1 cellular context compared by ENCODE assay signal in the genomic region with DNA sequence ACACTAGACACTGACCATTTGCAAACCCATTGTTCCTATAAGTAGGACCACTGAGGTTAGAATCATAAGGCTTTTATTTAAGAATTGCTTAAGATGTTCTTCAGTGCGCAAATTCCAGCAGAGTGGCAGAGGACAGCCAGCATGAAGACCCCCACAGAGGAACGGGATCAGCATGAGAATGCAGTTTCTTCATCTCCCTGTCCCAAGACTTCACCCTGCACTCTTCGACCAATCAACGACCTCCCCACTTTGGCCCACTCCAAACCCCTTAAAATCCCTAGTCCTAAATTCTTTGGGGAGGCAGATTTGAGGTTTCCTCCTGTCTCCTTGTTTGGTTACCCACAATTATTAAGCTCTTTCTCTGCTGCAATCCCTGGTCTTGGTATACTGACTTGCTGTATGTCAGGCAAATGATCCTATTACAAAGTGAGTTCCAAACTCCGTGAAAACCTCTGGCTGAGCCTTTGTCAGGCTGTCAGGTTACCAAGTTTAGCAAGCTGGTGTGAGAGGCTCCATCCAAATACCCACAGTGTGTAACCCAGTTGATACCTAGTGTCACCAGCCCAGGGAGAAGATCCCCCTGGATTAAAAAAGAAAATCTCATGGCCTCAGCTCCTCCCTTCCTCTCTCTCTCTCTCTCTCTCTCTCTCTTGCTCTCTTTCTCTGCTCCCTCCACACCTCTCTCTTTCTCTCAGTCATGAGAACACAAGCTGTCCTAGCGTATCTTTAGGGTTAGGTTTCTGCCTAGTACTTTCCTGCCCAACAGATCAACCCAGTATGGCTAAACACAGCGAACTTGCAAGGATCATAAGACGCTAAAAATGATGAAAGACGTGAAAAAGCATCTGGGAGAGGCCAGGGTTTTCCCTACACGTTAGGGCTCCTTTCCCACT.
TF ChIP-seq lines count a peak whose summit lies in the region.

No MANE protein-coding gene starts in this region.

TF ChIP-seq in K562, 482 proteins besides CTCF, POLR2A, EP300 and RAD21:
- TF ChIP-seq ELF4 (CRISPR knock-in tag; IDR thresholded peaks at IDR 0.05) (no peak), MIER1 (IDR thresholded peaks at IDR 0.05; ENCODE audit: low read depth) (no peak)
- TF ChIP-seq, protein P1, sequence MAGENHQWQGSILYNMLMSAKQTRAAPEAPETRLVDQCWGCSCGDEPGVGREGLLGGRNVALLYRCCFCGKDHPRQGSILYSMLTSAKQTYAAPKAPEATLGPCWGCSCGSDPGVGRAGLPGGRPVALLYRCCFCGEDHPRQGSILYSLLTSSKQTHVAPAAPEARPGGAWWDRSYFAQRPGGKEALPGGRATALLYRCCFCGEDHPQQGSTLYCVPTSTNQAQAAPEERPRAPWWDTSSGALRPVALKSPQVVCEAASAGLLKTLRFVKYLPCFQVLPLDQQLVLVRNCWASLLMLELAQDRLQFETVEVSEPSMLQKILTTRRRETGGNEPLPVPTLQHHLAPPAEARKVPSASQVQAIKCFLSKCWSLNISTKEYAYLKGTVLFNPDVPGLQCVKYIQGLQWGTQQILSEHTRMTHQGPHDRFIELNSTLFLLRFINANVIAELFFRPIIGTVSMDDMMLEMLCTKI (IDR thresholded peaks at IDR 0.05; ENCODE audit: partially characterized antibody), result no peak
